ENCODE assay signal across 21 cellular contexts in genomic region chr5:169339869-169340268, GRCh38. TPM values are rescaled to one million over a fixed set of nuclear protein-coding genes. Genes with fewer than 3 reads are reported as not detected.
DNase-seq lines count a peak whose midpoint lies in the region; ATAC-seq and TF ChIP-seq lines count a peak whose summit lies in the region.
"Had no signal": no experiment of that assay in that cellular context is flagged by ENCODE, and none has a peak within 500 bp of the region (broad histone marks: within the 10 kb centered on the region; RNA-seq: fewer than 3 reads in every experiment).

No MANE protein-coding gene starts in this region.

- no peaks in the 10 kb centered on the region for H3K27me3 ChIP-seq in upper lobe of right lung
- H3K27me3 ChIP-seq: right atrium auricular region, tibial nerve had no signal

- H3K36me3 ChIP-seq in upper lobe of right lung = no peaks in the 10 kb centered on the region
- H3K36me3 ChIP-seq: BE2C, right atrium auricular region, tibial nerve had no signal

- H3K4me1 ChIP-seq in upper lobe of right lung = no peaks in the 10 kb centered on the region
- H3K4me1 ChIP-seq: BE2C, tibial nerve had no signal

- ATAC-seq in GM19324 (IDR thresholded peaks at IDR 0.05; ENCODE audit: low FRiP score, unreplicated experiment) (peak; percentile 54), GM21723 (IDR thresholded peaks at IDR 0.05; ENCODE audit: unreplicated experiment) (peak; percentile 63), HG03064 (IDR thresholded peaks at IDR 0.05; ENCODE audit: low read depth, unreplicated experiment) (peak; percentile 74), HG03565 (IDR thresholded peaks at IDR 0.05; ENCODE audit: unreplicated experiment) (peak; percentile 62), HG02852 (IDR thresholded peaks at IDR 0.05; ENCODE audit: unreplicated experiment) (no peak), upper lobe of right lung (no peak)
- ATAC-seq: PC-3, SK-N-SH treated with all-trans-retinoic acid at 6 μM for 48 hours had no signal

- H3K9me3 ChIP-seq in upper lobe of right lung = no peaks in the 10 kb centered on the region
- H3K9me3 ChIP-seq: BE2C, right atrium auricular region, tibial nerve had no signal

- no peak overlapping the region for H3K27ac ChIP-seq in upper lobe of right lung
- H3K27ac ChIP-seq: coronary artery, HL-60, KMS-11, right atrium auricular region, tibial nerve had no signal

- in situ Hi-C loops in GM13977 (cut with MboI; ENCODE audit: low pct_unique_long_range_greater_than_20kb, low sequenced_read_pairs, unreplicated experiment) = no loop called here

- TF ChIP-seq CTCF in GM13977 (IDR thresholded peaks at IDR 0.05; ENCODE audit: extremely low read depth, insufficient read depth, missing control alignments) (no peak), upper lobe of right lung (IDR thresholded peaks at IDR 0.05) (no peak)

- no peak overlapping the region for H3K4me3 ChIP-seq in upper lobe of right lung
- H3K4me3 ChIP-seq: coronary artery, right atrium auricular region, tibial nerve had no signal

- no peak for DNase-seq in stimulated activated CD8-positive, alpha-beta memory T cell treated with anti-CD3 and anti-CD28 coated beads, Interleukin-4, amount 100 ng/mL, for 48 hours
- DNase-seq in GM13977 (ENCODE audit: low spot score) = no peak
- no peak for DNase-seq in upper lobe of right lung
- DNase-seq: activated gamma-delta T cell, BE2C, DMS79, mesendoderm, NCI-H1417, NCI-H510A, PC-3 had no signal

- intact Hi-C loops in upper lobe of right lung (cut with DNase I) = no loop called here

RNA-seq across cellular contexts. Expression of gene SLIT3, which starts 38.9 kb away (rescaled TPM):
- 70.0 TPM for total RNA-seq in upper lobe of right lung

Comparison
In these comparisons a context has a peak if more than half of its experiments do, and no peak if none do; other contexts are left out.
1. ATAC-seq: peak in GM19324 (single experiment), GM21723 (single experiment), HG03064 (single experiment) and HG03565 (single experiment); none in HG02852 (single experiment) and upper lobe of right lung (single experiment).